19 cellular contexts compared by ENCODE assay signal in the genomic region with DNA sequence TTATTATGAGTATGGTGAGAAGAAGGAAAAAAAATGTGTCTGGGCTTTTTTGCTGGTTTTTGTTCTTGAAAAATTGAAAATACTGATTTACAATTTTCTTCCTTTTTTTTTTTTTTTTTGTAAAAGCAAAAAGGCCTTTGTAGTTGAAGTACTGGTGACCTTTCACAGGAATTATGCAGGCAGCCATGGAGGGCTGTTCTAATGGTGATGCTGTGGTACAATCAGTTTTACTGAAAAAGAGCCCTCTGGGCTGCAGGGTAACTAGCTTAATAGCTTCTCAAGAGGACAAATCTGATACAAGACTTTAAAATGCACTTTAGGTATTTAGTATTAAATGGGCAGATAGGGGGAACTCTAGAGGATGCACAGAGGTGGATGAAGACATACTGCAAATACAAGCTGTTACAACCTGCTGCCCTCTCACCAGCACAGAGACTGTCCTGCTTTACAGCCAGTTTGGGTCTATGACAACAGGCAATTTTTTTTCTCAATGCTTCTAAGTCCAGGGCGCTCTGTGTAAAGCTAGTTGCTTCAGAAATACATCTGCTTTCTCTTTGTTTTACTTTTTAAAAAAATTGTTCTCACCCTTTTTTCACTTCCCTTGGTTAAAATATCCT.
A peak's percentile ranks its signal among the peaks of the same experiment; 100 is the strongest.
DNase-seq lines count a peak whose midpoint lies in the region; ATAC-seq and TF ChIP-seq lines count a peak whose summit lies in the region.
"Had no signal": no experiment of that assay in that cellular context is flagged by ENCODE, and none has a peak within 500 bp of the region (broad histone marks: within the 10 kb centered on the region; RNA-seq: fewer than 3 reads in every experiment).

No MANE protein-coding gene starts in this region.

- TF ChIP-seq CTCF in GM23338 (conservative IDR thresholded peaks at IDR 0.05; ENCODE audit: low read depth in 2 of 2): no peak

- H2BK5ac ChIP-seq in mesendoderm (ENCODE audit: low read length): no peak overlapping the region

- 88% methylated on average over 1 of the region's 1 CpG for WGBS in HUES64
- WGBS in mesendoderm (ENCODE audit: extremely low coverage, insufficient coverage, low lambda C conversion rate): no CpG with 5 or more reads among the region's 1 CpG

- H3F3A ChIP-seq in GM23338 (replicated peaks; ENCODE audit: low read depth): no peaks in the 10 kb centered on the region

- no peak overlapping the region for H3K4ac ChIP-seq in mesendoderm (ENCODE audit: low read depth, low read length)

- H3K9ac ChIP-seq in HUES64 (ENCODE audit: low read depth, low read length) (no peak overlapping the region), mesendoderm (ENCODE audit: low read length) (no peak overlapping the region)
- H3K9ac ChIP-seq: BLaER1 treated with 17β-estradiol and CSF1 and Interleukin-3, amounts not matched to agents 10 nM and 100 nM; GM23248 had no signal

- H4K8ac ChIP-seq in mesendoderm (ENCODE audit: low read depth, low read length): no peak overlapping the region

- H3K4me3 ChIP-seq in GM23338 (no peak overlapping the region), HUES64 (ENCODE audit: low read length) (no peak overlapping the region), mesendoderm (ENCODE audit: low read length) (no peak overlapping the region)
- H3K4me3 ChIP-seq: BLaER1 treated with 17β-estradiol and CSF1 and Interleukin-3, amounts not matched to agents 10 nM and 100 nM; GM23248 had no signal

- H2AK5ac ChIP-seq in mesendoderm (ENCODE audit: low read length): no peak overlapping the region

- H3K36me3 ChIP-seq in GM23338 (ENCODE audit: insufficient read depth) (no peaks in the 10 kb centered on the region), HUES64 (ENCODE audit: insufficient read depth, low read length) (peaks cover 19% of the 10 kb centered on the region; the same call in 1 of the 2 replicates), mesendoderm (ENCODE audit: control insufficient read depth, insufficient read depth, low read length) (no peaks in the 10 kb centered on the region)
- H3K36me3 ChIP-seq: BLaER1 treated with 17β-estradiol and CSF1 and Interleukin-3, amounts not matched to agents 10 nM and 100 nM had no signal

- H2AFZ ChIP-seq in GM23338: no peak overlapping the region
- H2AFZ ChIP-seq: GM23248 had no signal

- ATAC-seq in GM23338 (peak; percentile 78), GM19324 (IDR thresholded peaks at IDR 0.05; ENCODE audit: low FRiP score, unreplicated experiment) (no peak), GM21786 (IDR thresholded peaks at IDR 0.05; ENCODE audit: unreplicated experiment) (no peak)
- ATAC-seq: CD8-positive, alpha-beta T cell; HCT116 had no signal

- no peak overlapping the region for H2BK15ac ChIP-seq in mesendoderm (replicated peaks; ENCODE audit: low read depth)

- H3K79me1 ChIP-seq in mesendoderm (ENCODE audit: low read length): no peaks in the 10 kb centered on the region

- peaks cover 10% of the 10 kb centered on the region; the same call in 2 of the 3 replicates for H3K36me3 Mint-ChIP-seq in GM23338 (ENCODE audit: low read depth)
- H3K36me3 Mint-ChIP-seq: CD8-positive, alpha-beta T cell had no signal

- no peaks in the 10 kb centered on the region for H3K9me2 ChIP-seq in GM23338 (ENCODE audit: insufficient read depth)

- H4K5ac ChIP-seq in mesendoderm (ENCODE audit: low read length): no peak overlapping the region

- no peaks in the 10 kb centered on the region for H4K20me1 ChIP-seq in GM23338 (replicated peaks; ENCODE audit: insufficient read depth)
- H4K20me1 ChIP-seq: BLaER1 treated with 17β-estradiol and CSF1 and Interleukin-3, amounts not matched to agents 10 nM and 100 nM had no signal

- no peak overlapping the region for H3K56ac ChIP-seq in mesendoderm (ENCODE audit: low read length)

- H3K27ac Mint-ChIP-seq in GM23338: 0 out of 2 replicates have a peak overlapping the region, but pooled peaks have one; percentile 17
- H3K27ac Mint-ChIP-seq: B cell; CD8-positive, alpha-beta T cell; HFFc6 had no signal

- H3K4me1 Mint-ChIP-seq in GM23338: peaks cover 36% of the 10 kb centered on the region
- H3K4me1 Mint-ChIP-seq: B cell had no signal

- H3K4me1 ChIP-seq in GM23338 (ENCODE audit: insufficient read depth) (peaks cover 31% of the 10 kb centered on the region), HUES64 (ENCODE audit: insufficient read depth, low read length) (peaks cover 20% of the 10 kb centered on the region), mesendoderm (ENCODE audit: control insufficient read depth, low read depth, low read length) (no peaks in the 10 kb centered on the region)
- H3K4me1 ChIP-seq: BLaER1 treated with 17β-estradiol and CSF1 and Interleukin-3, amounts not matched to agents 10 nM and 100 nM had no signal

- no peak overlapping the region for H3K4me3 Mint-ChIP-seq in GM23338
- H3K4me3 Mint-ChIP-seq: B cell; CD8-positive, alpha-beta T cell; HFFc6 had no signal

- H3K79me2 ChIP-seq in GM23338 (replicated peaks; ENCODE audit: insufficient read depth) (0 out of 2 replicates have a peak, but pooled peaks cover 1% of the 10 kb centered on the region), mesendoderm (ENCODE audit: control insufficient read depth, insufficient read depth, low read length) (no peaks in the 10 kb centered on the region)

- H2BK120ac ChIP-seq in mesendoderm (ENCODE audit: low read depth, low read length): no peak overlapping the region

- no peak overlapping the region for H3K23ac ChIP-seq in mesendoderm (ENCODE audit: low read length)

- no peaks in the 10 kb centered on the region for H3K27me3 ChIP-seq in GM23338 (ENCODE audit: insufficient read depth)
- H3K27me3 ChIP-seq in HUES64 (ENCODE audit: insufficient read depth, low read length): no peaks in the 10 kb centered on the region
- no peaks in the 10 kb centered on the region for H3K27me3 ChIP-seq in mesendoderm (ENCODE audit: insufficient read depth, low read length, poor library complexity)
- H3K27me3 ChIP-seq: BLaER1 treated with 17β-estradiol and CSF1 and Interleukin-3, amounts not matched to agents 10 nM and 100 nM had no signal

- H3K27me3 Mint-ChIP-seq in GM23338 (ENCODE audit: insufficient read depth, low read depth, poor library complexity): no peaks in the 10 kb centered on the region
- H3K27me3 Mint-ChIP-seq: B cell had no signal

- no peaks in the 10 kb centered on the region for H3K9me3 ChIP-seq in HUES64 (ENCODE audit: insufficient read depth, low read depth, low read length)
- H3K9me3 ChIP-seq: BLaER1 treated with 17β-estradiol and CSF1 and Interleukin-3, amounts not matched to agents 10 nM and 100 nM had no signal

- DNase-seq in GM23338 (ENCODE audit: low spot score) (peak; percentile 37), NCI-H82 treated with DMSO at 0.1 percent for 48 hours (lab: John Stamatoyannopoulos, UW; ENCODE audit: unreplicated experiment) (peak; percentile 9), mesendoderm (peak; percentile 15), cortex of kidney (lab: John Stamatoyannopoulos, UW) (no peak)
- DNase-seq: CD8-positive, alpha-beta T cell; COR-L47; DMS153; DMS79; GDM1; GM23248; H7; HFFc6; KG1 had no signal

- H3K18ac ChIP-seq in mesendoderm (ENCODE audit: low read length): peak overlapping the region; percentile 14

- no peaks in the 10 kb centered on the region; the same call in 2 of the 3 replicates for H3K9me3 Mint-ChIP-seq in GM23338
- H3K9me3 Mint-ChIP-seq: CD8-positive, alpha-beta T cell had no signal

- H3K4me2 ChIP-seq in GM23338: no peak overlapping the region
- H3K4me2 ChIP-seq in mesendoderm (ENCODE audit: low read length): no peak overlapping the region
- H3K4me2 ChIP-seq: BLaER1 treated with 17β-estradiol and CSF1 and Interleukin-3, amounts not matched to agents 10 nM and 100 nM had no signal

- H3K27ac ChIP-seq in GM23338 (ENCODE audit: low read depth) (no peak overlapping the region), HUES64 (ENCODE audit: low read depth, low read length) (peak overlapping the region; percentile 29; the same call in 1 of the 2 replicates), mesendoderm (ENCODE audit: low read depth, low read length) (no peak overlapping the region)
- H3K27ac ChIP-seq: BLaER1 treated with 17β-estradiol and CSF1 and Interleukin-3, amounts not matched to agents 10 nM and 100 nM; GM23248 had no signal

TF ChIP-seq in GM23338, 12 proteins besides CTCF, POLR2A, EP300 and RAD21 (continues in another document):
- TF ChIP-seq ZNF114 (CRISPR knock-in tag; IDR thresholded peaks at IDR 0.05) (no peak), CREB1 (CRISPR knock-in tag; IDR thresholded peaks at IDR 0.05; ENCODE audit: low read depth) (no peak), EZH2 (IDR thresholded peaks at IDR 0.05; ENCODE audit: low read depth, unreplicated experiment) (no peak), STAT1 (IDR thresholded peaks at IDR 0.05; ENCODE audit: unreplicated experiment) (no peak), JUNB (IDR thresholded peaks at IDR 0.05; ENCODE audit: unreplicated experiment) (no peak), ZNF331 (CRISPR knock-in tag; IDR thresholded peaks at IDR 0.05; ENCODE audit: low read depth) (no peak)
- TF ChIP-seq, protein P1, sequence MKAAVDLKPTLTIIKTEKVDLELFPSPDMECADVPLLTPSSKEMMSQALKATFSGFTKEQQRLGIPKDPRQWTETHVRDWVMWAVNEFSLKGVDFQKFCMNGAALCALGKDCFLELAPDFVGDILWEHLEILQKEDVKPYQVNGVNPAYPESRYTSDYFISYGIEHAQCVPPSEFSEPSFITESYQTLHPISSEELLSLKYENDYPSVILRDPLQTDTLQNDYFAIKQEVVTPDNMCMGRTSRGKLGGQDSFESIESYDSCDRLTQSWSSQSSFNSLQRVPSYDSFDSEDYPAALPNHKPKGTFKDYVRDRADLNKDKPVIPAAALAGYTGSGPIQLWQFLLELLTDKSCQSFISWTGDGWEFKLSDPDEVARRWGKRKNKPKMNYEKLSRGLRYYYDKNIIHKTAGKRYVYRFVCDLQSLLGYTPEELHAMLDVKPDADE (IDR thresholded peaks at IDR 0.05): no peak
